Comparison of ENCODE assay signal across 12 cellular contexts in genomic region chr10:79098596-79099015, GRCh38. TPM values are rescaled to one million over a fixed set of nuclear protein-coding genes. Genes with fewer than 3 reads are reported as not detected.
DNase-seq lines count a peak whose midpoint lies in the region; ATAC-seq and TF ChIP-seq lines count a peak whose summit lies in the region.
"Had no signal": no experiment of that assay in that cellular context is flagged by ENCODE, and none has a peak within 500 bp of the region (broad histone marks: within the 10 kb centered on the region; RNA-seq: fewer than 3 reads in every experiment).

No MANE protein-coding gene starts in this region.

- H3K27ac Mint-ChIP-seq in stimulated activated naive CD8-positive, alpha-beta T cell treated with anti-CD3 and anti-CD28 coated beads, Interleukin-15, amount 100 ng/mL, for 72 hours: no peak overlapping the region
- H3K27ac Mint-ChIP-seq: T-helper 1 cell treated with Interleukin-12 subunit alpha and Interleukin-12 subunit beta and Interleukin-4 antibody, amounts not matched to agents 30 μg/mL and 1 μg/mL, for 36 hours had no signal

- no peaks in the 10 kb centered on the region for H3K9me3 ChIP-seq in osteoblast (ENCODE audit: low read depth, low read length)

- no peak overlapping the region for H2AFZ ChIP-seq in osteoblast (ENCODE audit: low read length)

- H3K4me3 Mint-ChIP-seq in stimulated activated naive CD8-positive, alpha-beta T cell treated with anti-CD3 and anti-CD28 coated beads, Interleukin-15, amount 100 ng/mL, for 72 hours: no peak overlapping the region
- H3K4me3 Mint-ChIP-seq: T-helper 1 cell treated with Interleukin-12 subunit alpha and Interleukin-12 subunit beta and Interleukin-4 antibody, amounts not matched to agents 30 μg/mL and 1 μg/mL, for 36 hours had no signal

- H3K4me3 ChIP-seq in osteoblast (ENCODE audit: insufficient read depth, low read length): no peak overlapping the region

- H3K36me3 ChIP-seq in osteoblast (ENCODE audit: insufficient read depth, low read length): peaks cover 8% of the 10 kb centered on the region

- no peak for TF ChIP-seq CTCF in osteoblast (IDR thresholded peaks at IDR 0.05; ENCODE audit: extremely low read depth, low read depth, low read length)

- H3K4me2 ChIP-seq in osteoblast (ENCODE audit: insufficient read depth, low read length): no peak overlapping the region

- H3K4me1 ChIP-seq in osteoblast (ENCODE audit: insufficient read depth, low read length): peaks cover 57% of the 10 kb centered on the region

- H3K27me3 ChIP-seq in osteoblast (ENCODE audit: insufficient read depth, low read length): no peaks in the 10 kb centered on the region

- H3K9me3 Mint-ChIP-seq in stimulated activated naive CD8-positive, alpha-beta T cell treated with anti-CD3 and anti-CD28 coated beads, Interleukin-15, amount 100 ng/mL, for 72 hours: no peaks in the 10 kb centered on the region
- H3K9me3 Mint-ChIP-seq: T-helper 1 cell treated with Interleukin-12 subunit alpha and Interleukin-12 subunit beta and Interleukin-4 antibody, amounts not matched to agents 30 μg/mL and 1 μg/mL, for 36 hours had no signal

- peaks cover 99% of the 10 kb centered on the region for H3K79me2 ChIP-seq in osteoblast (ENCODE audit: insufficient read depth, low read length)

- H4K20me1 ChIP-seq in osteoblast (ENCODE audit: insufficient read depth, low read length): peaks cover 92% of the 10 kb centered on the region

- H3K27me3 Mint-ChIP-seq in stimulated activated naive CD8-positive, alpha-beta T cell treated with anti-CD3 and anti-CD28 coated beads, Interleukin-15, amount 100 ng/mL, for 72 hours: no peaks in the 10 kb centered on the region

- peaks cover 46% of the 10 kb centered on the region for H3K4me1 Mint-ChIP-seq in stimulated activated naive CD8-positive, alpha-beta T cell treated with anti-CD3 and anti-CD28 coated beads, Interleukin-15, amount 100 ng/mL, for 72 hours

- peak; percentile 75 for ATAC-seq in GM18870 (IDR thresholded peaks at IDR 0.05; ENCODE audit: unreplicated experiment)
- ATAC-seq in GM21825 (IDR thresholded peaks at IDR 0.05; ENCODE audit: unreplicated experiment): peak; percentile 83
- ATAC-seq in HG03460 (IDR thresholded peaks at IDR 0.05; ENCODE audit: unreplicated experiment): peak; percentile 75
- ATAC-seq in stimulated activated naive CD8-positive, alpha-beta T cell treated with anti-CD3 and anti-CD28 coated beads, Interleukin-15, amount 100 ng/mL, for 72 hours: no peak
- ATAC-seq: esophagus mucosa had no signal

- peak overlapping the region; percentile 17 for H3K27ac ChIP-seq in osteoblast (ENCODE audit: low read depth, low read length)

- DNase-seq in osteoblast (ENCODE audit: insufficient read length, low spot score, missing footprints) (peak; percentile 94), NCI-H510A treated with DMSO at 0.1 percent for 48 hours (lab: John Stamatoyannopoulos, UW) (no peak), NCI-H2196 treated with DMSO at 0.1 percent for 48 hours (lab: John Stamatoyannopoulos, UW; ENCODE audit: unreplicated experiment) (no peak)
- DNase-seq in stimulated activated naive CD8-positive, alpha-beta T cell treated with anti-CD3 and anti-CD28 coated beads, Interleukin-15, amount 100 ng/mL, for 72 hours: no peak
- DNase-seq: activated gamma-delta T cell treated with Interleukin-2 at 50 U/mL for 16 hours, midbrain, NCI-H1417 treated with DMSO at 0.1 percent for 48 hours had no signal

RNA-seq across cellular contexts. Expression of gene ZMIZ1, which starts 29.8 kb away (rescaled TPM):
- total RNA-seq in osteoblast: 40.9 and 50.4 TPM in 2 replicates
